ENCODE assay signal across 20 cellular contexts in genomic region chr1:110498270-110498669, GRCh38. TPM values are rescaled to one million over a fixed set of nuclear protein-coding genes. Genes with fewer than 3 reads are reported as not detected.
DNase-seq lines count a peak whose midpoint lies in the region; ATAC-seq and TF ChIP-seq lines count a peak whose summit lies in the region.
"Had no signal": no experiment of that assay in that cellular context is flagged by ENCODE, and none has a peak within 500 bp of the region (broad histone marks: within the 10 kb centered on the region; RNA-seq: fewer than 3 reads in every experiment).

No MANE protein-coding gene starts in this region.

- H3K36me3 ChIP-seq in endodermal cell (ENCODE audit: control insufficient read depth, insufficient read depth, low read length): no peaks in the 10 kb centered on the region

- no peaks in the 10 kb centered on the region for H3K36me3 Mint-ChIP-seq in endodermal cell (ENCODE audit: low read depth)
- H3K36me3 Mint-ChIP-seq in activated CD8-positive, alpha-beta T cell treated with anti-CD3 and anti-CD28 coated beads for 36 hours (ENCODE audit: low read depth): no peaks in the 10 kb centered on the region
- H3K36me3 Mint-ChIP-seq: IgD-negative memory B cell had no signal

- H3K9me3 ChIP-seq in endodermal cell (ENCODE audit: control insufficient read depth, low read length): no peaks in the 10 kb centered on the region

- intact Hi-C loops in activated CD8-positive, alpha-beta T cell treated with anti-CD3 and anti-CD28 coated beads for 36 hours (cut with micrococcal nuclease): loop anchor here (10.0 kb wide), 1 partner anchor 293 kb away; no protein-coding TSS in a partner anchor

- TF ChIP-seq CTCF in endodermal cell (conservative IDR thresholded peaks at IDR 0.05): no peak
- no peak for TF ChIP-seq CTCF in activated CD8-positive, alpha-beta T cell treated with anti-CD3 and anti-CD28 coated beads for 36 hours (IDR thresholded peaks at IDR 0.05)

- H3K27me3 Mint-ChIP-seq in endodermal cell (ENCODE audit: insufficient read depth): peaks cover 6% of the 10 kb centered on the region
- peaks cover 5% of the 10 kb centered on the region for H3K27me3 Mint-ChIP-seq in activated CD8-positive, alpha-beta T cell treated with anti-CD3 and anti-CD28 coated beads for 36 hours

- no peak for ATAC-seq in activated CD8-positive, alpha-beta T cell treated with anti-CD3 and anti-CD28 coated beads for 36 hours
- ATAC-seq in GM21619 (IDR thresholded peaks at IDR 0.05; ENCODE audit: unreplicated experiment) (no peak), HG03571 (IDR thresholded peaks at IDR 0.05; ENCODE audit: unreplicated experiment) (no peak)
- ATAC-seq: GM12878, GM23338, HepG2 had no signal

- no peaks in the 10 kb centered on the region for H3K27me3 ChIP-seq in endodermal cell (ENCODE audit: control insufficient read depth, insufficient read depth, low read length, poor library complexity, severe bottlenecking)

- H3K9me3 Mint-ChIP-seq in endodermal cell: no peaks in the 10 kb centered on the region
- no peaks in the 10 kb centered on the region for H3K9me3 Mint-ChIP-seq in activated CD8-positive, alpha-beta T cell treated with anti-CD3 and anti-CD28 coated beads for 36 hours
- H3K9me3 Mint-ChIP-seq: CD4-positive, alpha-beta T cell; GM23338; IgD-negative memory B cell had no signal

- no peaks in the 10 kb centered on the region for H3K4me1 ChIP-seq in endodermal cell (ENCODE audit: control insufficient read depth, insufficient read depth, low read length)

- CTCF ChIA-PET in activated CD8-positive, alpha-beta T cell treated with anti-CD3 and anti-CD28 coated beads for 36 hours (lab: Charles Lee): interaction anchor here (0.6 to 4.9 kb wide), 6 partner anchors 11 to 301 kb away, joined by 3 to 100 read pairs (median 38); no protein-coding TSS in a partner anchor

- H3K4me3 Mint-ChIP-seq in endodermal cell: no peak overlapping the region
- H3K4me3 Mint-ChIP-seq in activated CD8-positive, alpha-beta T cell treated with anti-CD3 and anti-CD28 coated beads for 36 hours: no peak overlapping the region
- H3K4me3 Mint-ChIP-seq: CD4-positive, alpha-beta T cell; GM23338; IgD-negative memory B cell had no signal

- H3K27ac Mint-ChIP-seq in endodermal cell: no peak overlapping the region
- H3K27ac Mint-ChIP-seq in activated CD8-positive, alpha-beta T cell treated with anti-CD3 and anti-CD28 coated beads for 36 hours: no peak overlapping the region
- H3K27ac Mint-ChIP-seq: CD4-positive, alpha-beta T cell; GM23338; IgD-negative memory B cell had no signal

- DNase-seq in COLO668 (lab: John Stamatoyannopoulos, UW; ENCODE audit: unreplicated experiment) (peak; percentile 53), NCI-H146 (lab: John Stamatoyannopoulos, UW) (peak; percentile 55), NCI-H748 (lab: John Stamatoyannopoulos, UW; ENCODE audit: unreplicated experiment) (peak; percentile 88), endodermal cell (no peak)
- DNase-seq in activated CD8-positive, alpha-beta T cell treated with anti-CD3 and anti-CD28 coated beads for 36 hours: no peak
- DNase-seq: AML-193; CD4-positive, alpha-beta T cell; DND-41; EL; HCEC 1CT; KBM-7 had no signal

- H3K4me1 Mint-ChIP-seq in endodermal cell: no peaks in the 10 kb centered on the region
- no peaks in the 10 kb centered on the region for H3K4me1 Mint-ChIP-seq in activated CD8-positive, alpha-beta T cell treated with anti-CD3 and anti-CD28 coated beads for 36 hours (ENCODE audit: low read depth)

- H3K4me3 ChIP-seq in endodermal cell (ENCODE audit: low read length): no peak overlapping the region
- H3K4me3 ChIP-seq: GM12878, GM23338 had no signal

- POLR2A ChIA-PET in activated CD8-positive, alpha-beta T cell treated with anti-CD3 and anti-CD28 coated beads for 36 hours (lab: Charles Lee): interaction anchor here (1.3 kb wide), 1 partner anchor 10 kb away, joined by 4 read pairs; no protein-coding TSS in a partner anchor

- H3K9ac ChIP-seq in endodermal cell (ENCODE audit: extremely low read depth, low read length, poor library complexity, severe bottlenecking): no peak overlapping the region

- H3K27ac ChIP-seq in endodermal cell (ENCODE audit: low read depth, low read length): peak overlapping the region; percentile 24
- H3K27ac ChIP-seq: C4-2B had no signal

- 88 to 100% methylated on average over 1 to 6 of the region's 6 CpGs for WGBS in endodermal cell (ENCODE audit: insufficient coverage in 1 of 2, insufficient read length in 1 of 2), 2 experiments

RNA-seq across cellular contexts. Expression of gene KCNA10, which starts 20.7 kb away (rescaled TPM):
- not detected for total RNA-seq in endodermal cell
- polyA plus RNA-seq in endodermal cell (2013, experiment 1 of 2): not detected
- not detected for polyA plus RNA-seq in endodermal cell (2013, experiment 2 of 2)
- not detected for total RNA-seq in activated CD8-positive, alpha-beta T cell treated with anti-CD3 and anti-CD28 coated beads for 36 hours
- total RNA-seq: CD4-positive, alpha-beta T cell; G401; GM12878; GM23338; HepG2 had no signal
- polyA plus RNA-seq: BJ, GM12878, GM23338, HepG2, IgD-negative memory B cell had no signal

RNA-seq across cellular contexts. Expression of gene PROK1, which starts 47.3 kb away (rescaled TPM):
- under 1 TPM in 1 of 2 donors, not detected in 1; 0.20 TPM for total RNA-seq in endodermal cell
- not detected for polyA plus RNA-seq in endodermal cell (2013, experiment 1 of 2)
- not detected for polyA plus RNA-seq in endodermal cell (2013, experiment 2 of 2)
- not detected for total RNA-seq in activated CD8-positive, alpha-beta T cell treated with anti-CD3 and anti-CD28 coated beads for 36 hours
- total RNA-seq: CD4-positive, alpha-beta T cell; G401; GM12878; GM23338; HepG2 had no signal
- polyA plus RNA-seq: BJ, GM12878, GM23338, IgD-negative memory B cell had no signal

Comparison
In these comparisons a context has a peak if more than half of its experiments do, and no peak if none do; other contexts are left out.
1. DNase-seq: peak in COLO668 (single experiment), NCI-H146 (single experiment) and NCI-H748 (single experiment); none in endodermal cell (single experiment) and activated CD8-positive, alpha-beta T cell treated with anti-CD3 and anti-CD28 coated beads for 36 hours (single experiment).